ENCODE assay signal across 8 cellular contexts in genomic region chr1:35883681-35884155, GRCh38. TPM values are rescaled to one million over a fixed set of nuclear protein-coding genes. Genes with fewer than 3 reads are reported as not detected.
A peak's percentile ranks its signal among the peaks of the same experiment; 100 is the strongest.
DNase-seq lines count a peak whose midpoint lies in the region; ATAC-seq and TF ChIP-seq lines count a peak whose summit lies in the region.

No MANE protein-coding gene starts in this region.

- H3K4me3 Mint-ChIP-seq in type B pancreatic cell = peak overlapping the region; percentile 96

- TF ChIP-seq CTCF in foreskin fibroblast (IDR thresholded peaks at IDR 0.05; ENCODE audit: low read depth, low read length) (no peak), neutrophil (IDR thresholded peaks at IDR 0.05) (no peak), type B pancreatic cell (conservative IDR thresholded peaks at IDR 0.05) (no peak)

- peak; percentile 21 for ATAC-seq in HG02852 (IDR thresholded peaks at IDR 0.05; ENCODE audit: unreplicated experiment)

- no peaks in the 10 kb centered on the region for H3K9me3 Mint-ChIP-seq in type B pancreatic cell

- peak overlapping the region; percentile 73 for H3K27ac Mint-ChIP-seq in type B pancreatic cell

- H3K4me3 ChIP-seq in NT2/D1 (ENCODE audit: insufficient read length, low read depth) = peak overlapping the region; percentile 95
- H3K4me3 ChIP-seq in foreskin fibroblast (ENCODE audit: low read depth in 1 of 2, low read length in 2 of 2) = peak overlapping the region; percentile 88 to 100
- H3K4me3 ChIP-seq in neutrophil (ENCODE audit: low read depth in 1 of 2, low read length in 1 of 2) = peak overlapping the region; percentile 93 to 99

- H3K9me3 ChIP-seq in NT2/D1 (ENCODE audit: insufficient read depth, low read length) = no peaks in the 10 kb centered on the region
- no peaks in the 10 kb centered on the region for H3K9me3 ChIP-seq in neutrophil

- H3K9ac ChIP-seq in NT2/D1 (ENCODE audit: insufficient read length, low read depth) = peak overlapping the region; percentile 95

- peaks cover 35% of the 10 kb centered on the region for H3K4me1 Mint-ChIP-seq in type B pancreatic cell (ENCODE audit: unreplicated experiment)

- H3K4me1 ChIP-seq in NT2/D1 (ENCODE audit: insufficient read depth, insufficient read length) (peaks cover 20% of the 10 kb centered on the region), neutrophil (ENCODE audit: control insufficient read depth in 1 of 2, insufficient read depth in 1 of 2, low read depth in 1 of 2, low read length in 1 of 2) (peaks cover 41 to 43% of the 10 kb centered on the region in 2 experiments)

- peaks cover 3% of the 10 kb centered on the region for H3K27me3 Mint-ChIP-seq in type B pancreatic cell

- DNase-seq in ELF-1 (ENCODE audit: low read depth, low spot score) (peak; percentile 71), NT2/D1 (ENCODE audit: low read depth, low spot score) (no peak), foreskin fibroblast (peak; percentile 11 to 54), type B pancreatic cell (ENCODE audit: extremely low spot score, unreplicated experiment) (peak; percentile 73), dedifferentiated amniotic fluid mesenchymal stem cell (ENCODE audit: extremely low spot score) (no peak)
- DNase-seq in activated effector memory CD4-positive, alpha-beta T cell treated with anti-CD3 and anti-CD28 coated beads, Interleukin-2, amount 50 U/mL, for 16 hours = peak; percentile 81

- H3K36me3 ChIP-seq in NT2/D1 (ENCODE audit: insufficient read depth, insufficient read length, low read length) (peaks cover 17% of the 10 kb centered on the region), neutrophil (no peaks in the 10 kb centered on the region)

- peaks cover 6% of the 10 kb centered on the region for H3K36me3 Mint-ChIP-seq in type B pancreatic cell

- H3K27me3 ChIP-seq in NT2/D1 (ENCODE audit: insufficient read depth, insufficient read length) (no peaks in the 10 kb centered on the region), neutrophil (no peaks in the 10 kb centered on the region)

- peak overlapping the region; percentile 70 for H3K27ac ChIP-seq in neutrophil

RNA-seq across cellular contexts. Expression of gene AGO1, which starts 0.7 kb away (rescaled TPM):
- total RNA-seq in type B pancreatic cell (ENCODE audit: low replicate concordance) = 37.3 and 47.7 TPM in 2 replicates

RNA-seq across cellular contexts. Expression of gene AGO3, which starts 47.2 kb away (rescaled TPM):
- 20.1 and 30.6 TPM in 2 replicates for total RNA-seq in type B pancreatic cell (ENCODE audit: low replicate concordance)

Comparison
In these comparisons a context has a peak if more than half of its experiments do, and no peak if none do; other contexts are left out.
1. DNase-seq: peak in ELF-1 (single experiment), activated effector memory CD4-positive, alpha-beta T cell treated with anti-CD3 and anti-CD28 coated beads, Interleukin-2, amount 50 U/mL, for 16 hours (single experiment), foreskin fibroblast (2 of 2) and type B pancreatic cell (single experiment); none in NT2/D1 (single experiment) and dedifferentiated amniotic fluid mesenchymal stem cell (single experiment).
2. Peak in every context shown above with its lines, with median percentiles within 50 percentile points of each other: H3K4me3 ChIP-seq.